Comparison of ENCODE assay signal across 25 cellular contexts in the genomic region with DNA sequence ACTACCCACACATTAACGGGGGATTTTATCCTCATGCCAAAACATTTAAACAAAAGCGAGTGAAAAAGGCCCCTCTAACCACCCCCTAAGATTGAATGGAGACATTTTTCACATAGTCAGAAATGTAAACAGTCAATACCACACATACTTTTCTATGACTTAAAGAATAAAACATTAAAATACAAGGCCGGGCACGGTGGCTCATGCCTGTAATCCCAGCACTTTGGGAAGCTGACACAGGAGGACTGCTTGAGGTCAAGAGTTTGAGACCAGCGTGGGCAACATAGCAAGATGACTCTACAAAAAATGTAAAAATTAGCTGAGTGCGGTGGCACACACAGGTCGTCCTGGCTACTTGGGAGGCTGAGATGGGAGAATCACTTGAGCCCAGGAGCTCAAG. TPM values are rescaled to one million over a fixed set of nuclear protein-coding genes. Genes with fewer than 3 reads are reported as not detected.
DNase-seq lines count a peak whose midpoint lies in the region; ATAC-seq and TF ChIP-seq lines count a peak whose summit lies in the region.
"Had no signal": no experiment of that assay in that cellular context is flagged by ENCODE, and none has a peak within 500 bp of the region (broad histone marks: within the 10 kb centered on the region; RNA-seq: fewer than 3 reads in every experiment).

No MANE protein-coding gene starts in this region.

- CTCF ChIA-PET in activated CD4-positive, alpha-beta T cell treated with anti-CD3 and anti-CD28 coated beads, Interleukin-2, amount 10 ng/mL, durations not matched to agents 7 days and 5 days (lab: Charles Lee), result no interaction called here
- CTCF ChIA-PET in activated CD4-positive, alpha-beta T cell treated with anti-CD3 and anti-CD28 coated beads for 36 hours (lab: Charles Lee), result no interaction called here

- intact Hi-C loops in activated CD4-positive, alpha-beta T cell treated with anti-CD3 and anti-CD28 coated beads for 36 hours (cut with DNase I, micrococcal nuclease), result no loop called here

- peak overlapping the region; percentile 62 for H3K27ac ChIP-seq in SJSA1
- no peak overlapping the region for H3K27ac ChIP-seq in foreskin keratinocyte
- H3K27ac ChIP-seq: 22Rv1, body of pancreas, WERI-Rb-1 had no signal

- H3K4me1 Mint-ChIP-seq in activated CD4-positive, alpha-beta T cell treated with anti-CD3 and anti-CD28 coated beads, Interleukin-2, amount 10 ng/mL, durations not matched to agents 7 days and 5 days, result peaks cover 20% of the 10 kb centered on the region
- H3K4me1 Mint-ChIP-seq in activated CD4-positive, alpha-beta T cell treated with anti-CD3 and anti-CD28 coated beads for 36 hours, result peaks cover 30% of the 10 kb centered on the region
- H3K4me1 Mint-ChIP-seq in endothelial cell (ENCODE audit: unreplicated experiment), result peaks cover 23% of the 10 kb centered on the region

- no peaks in the 10 kb centered on the region for H3K9me3 Mint-ChIP-seq in activated CD4-positive, alpha-beta T cell treated with anti-CD3 and anti-CD28 coated beads, Interleukin-2, amount 10 ng/mL, durations not matched to agents 7 days and 5 days
- H3K9me3 Mint-ChIP-seq in activated CD4-positive, alpha-beta T cell treated with anti-CD3 and anti-CD28 coated beads for 36 hours (ENCODE audit: low read depth), result no peaks in the 10 kb centered on the region
- no peaks in the 10 kb centered on the region for H3K9me3 Mint-ChIP-seq in endothelial cell (ENCODE audit: unreplicated experiment)
- H3K9me3 Mint-ChIP-seq: activated naive CD8-positive, alpha-beta T cell treated with anti-CD3 and anti-CD28 coated beads, Interleukin-2, amount 50 U/mL, for 24 hours; CD14-positive monocyte; memory B cell had no signal

- H3K36me3 Mint-ChIP-seq in activated CD4-positive, alpha-beta T cell treated with anti-CD3 and anti-CD28 coated beads, Interleukin-2, amount 10 ng/mL, durations not matched to agents 7 days and 5 days (ENCODE audit: low read depth), result peaks cover 20% of the 10 kb centered on the region
- H3K36me3 Mint-ChIP-seq in activated CD4-positive, alpha-beta T cell treated with anti-CD3 and anti-CD28 coated beads for 36 hours (ENCODE audit: low read depth), result peaks cover 24% of the 10 kb centered on the region
- peaks cover 6% of the 10 kb centered on the region for H3K36me3 Mint-ChIP-seq in endothelial cell (ENCODE audit: low read depth, unreplicated experiment)

- H3K27me3 ChIP-seq in SJSA1 (replicated peaks) (no peaks in the 10 kb centered on the region), H7 (ENCODE audit: control insufficient read depth, insufficient read depth, low read length) (no peaks in the 10 kb centered on the region), foreskin keratinocyte (no peaks in the 10 kb centered on the region)
- H3K27me3 ChIP-seq: body of pancreas, neutrophil had no signal

- DNase-seq in activated CD4-positive, alpha-beta T cell treated with anti-CD3 and anti-CD28 coated beads, Interleukin-2, amount 10 ng/mL, durations not matched to agents 7 days and 5 days, result no peak
- no peak for DNase-seq in activated CD4-positive, alpha-beta T cell treated with anti-CD3 and anti-CD28 coated beads for 36 hours
- DNase-seq in SJSA1 (ENCODE audit: low read depth in 1 of 2, low spot score in 2 of 2) (peak; percentile 72 to 82), endothelial cell (ENCODE audit: low spot score) (no peak), non-pigmented ciliary epithelial cell (ENCODE audit: low read depth) (peak; percentile 50), H7 (no peak), foreskin keratinocyte (no peak)
- DNase-seq: activated CD4-positive, alpha-beta T cell treated with anti-CD3 and anti-CD28 coated beads, Interleukin-2, amount 50 U/mL, for 1 hour; activated naive CD8-positive, alpha-beta T cell treated with anti-CD3 and anti-CD28 coated beads, Interleukin-2, amount 50 U/mL, for 24 hours; body of pancreas; NCI-H2029 treated with DMSO at 0.1 percent for 48 hours; NCI-H2227 treated with DMSO at 0.1 percent for 48 hours; NCI-H526 treated with DMSO at 0.1 percent for 48 hours; SIG-M5; stimulated activated naive CD4-positive, alpha-beta T cell treated with Interleukin-2 at 50 U/mL for 16 hours; SW 1271; T1000; WERI-Rb-1 had no signal

- H3K27me3 Mint-ChIP-seq in activated CD4-positive, alpha-beta T cell treated with anti-CD3 and anti-CD28 coated beads, Interleukin-2, amount 10 ng/mL, durations not matched to agents 7 days and 5 days, result no peaks in the 10 kb centered on the region
- H3K27me3 Mint-ChIP-seq in activated CD4-positive, alpha-beta T cell treated with anti-CD3 and anti-CD28 coated beads for 36 hours, result no peaks in the 10 kb centered on the region
- H3K27me3 Mint-ChIP-seq in endothelial cell (ENCODE audit: unreplicated experiment), result peaks cover 1% of the 10 kb centered on the region
- H3K27me3 Mint-ChIP-seq: activated naive CD8-positive, alpha-beta T cell treated with anti-CD3 and anti-CD28 coated beads, Interleukin-2, amount 50 U/mL, for 24 hours; memory B cell had no signal

- H3K4me1 ChIP-seq in SJSA1 (replicated peaks) (peaks cover 34% of the 10 kb centered on the region), foreskin keratinocyte (peaks cover 4% of the 10 kb centered on the region)

- H3K4me3 ChIP-seq in SJSA1, result no peak overlapping the region
- no peak overlapping the region for H3K4me3 ChIP-seq in H7 (ENCODE audit: insufficient read depth, low read depth, low read length)
- H3K4me3 ChIP-seq: body of pancreas, K562 had no signal

- POLR2A ChIA-PET in activated CD4-positive, alpha-beta T cell treated with anti-CD3 and anti-CD28 coated beads, Interleukin-2, amount 10 ng/mL, durations not matched to agents 7 days and 5 days (lab: Charles Lee), result no interaction called here
- POLR2A ChIA-PET in activated CD4-positive, alpha-beta T cell treated with anti-CD3 and anti-CD28 coated beads for 36 hours (lab: Charles Lee), result no interaction called here

- H3K27ac Mint-ChIP-seq in activated CD4-positive, alpha-beta T cell treated with anti-CD3 and anti-CD28 coated beads, Interleukin-2, amount 10 ng/mL, durations not matched to agents 7 days and 5 days, result peak overlapping the region; percentile 36
- no peak overlapping the region for H3K27ac Mint-ChIP-seq in activated CD4-positive, alpha-beta T cell treated with anti-CD3 and anti-CD28 coated beads for 36 hours
- peak overlapping the region; percentile 27 for H3K27ac Mint-ChIP-seq in endothelial cell (ENCODE audit: unreplicated experiment)
- H3K27ac Mint-ChIP-seq: activated naive CD8-positive, alpha-beta T cell treated with anti-CD3 and anti-CD28 coated beads, Interleukin-2, amount 50 U/mL, for 24 hours; memory B cell had no signal

- no peak for ATAC-seq in activated CD4-positive, alpha-beta T cell treated with anti-CD3 and anti-CD28 coated beads for 36 hours
- no peak for ATAC-seq in GM21526 (IDR thresholded peaks at IDR 0.05; ENCODE audit: low FRiP score, unreplicated experiment)
- no peak for ATAC-seq in foreskin keratinocyte
- ATAC-seq: body of pancreas, K562, Panc1 had no signal

- no peak overlapping the region for H3K4me3 Mint-ChIP-seq in activated CD4-positive, alpha-beta T cell treated with anti-CD3 and anti-CD28 coated beads, Interleukin-2, amount 10 ng/mL, durations not matched to agents 7 days and 5 days
- no peak overlapping the region for H3K4me3 Mint-ChIP-seq in activated CD4-positive, alpha-beta T cell treated with anti-CD3 and anti-CD28 coated beads for 36 hours
- no peak overlapping the region for H3K4me3 Mint-ChIP-seq in endothelial cell (ENCODE audit: unreplicated experiment)
- H3K4me3 Mint-ChIP-seq: activated naive CD8-positive, alpha-beta T cell treated with anti-CD3 and anti-CD28 coated beads, Interleukin-2, amount 50 U/mL, for 24 hours; CD14-positive monocyte; memory B cell had no signal

- no peaks in the 10 kb centered on the region for H3K9me3 ChIP-seq in SJSA1 (replicated peaks)
- H3K9me3 ChIP-seq: body of pancreas, neutrophil had no signal

- H3K36me3 ChIP-seq in SJSA1, result peaks cover 8% of the 10 kb centered on the region; the same call in 1 of the 2 replicates
- peaks cover 2% of the 10 kb centered on the region for H3K36me3 ChIP-seq in H7 (replicated peaks; ENCODE audit: control insufficient read depth, insufficient read depth, low read length)

- TF ChIP-seq CTCF in endothelial cell (IDR thresholded peaks at IDR 0.05; ENCODE audit: unreplicated experiment) (no peak), foreskin keratinocyte (conservative IDR thresholded peaks at IDR 0.05) (no peak)

RNA-seq across cellular contexts. Expression of gene MPHOSPH8, which starts 47.3 kb away (rescaled TPM):
- 10 to 100 TPM; 44.9 to 49.6 TPM for total RNA-seq in activated CD4-positive, alpha-beta T cell treated with anti-CD3 and anti-CD28 coated beads, Interleukin-2, amount 10 ng/mL, durations not matched to agents 7 days and 5 days
- 10 to 100 TPM; 39.1 to 39.8 TPM for total RNA-seq in activated CD4-positive, alpha-beta T cell treated with anti-CD3 and anti-CD28 coated beads for 36 hours
- 11.8 and 14.8 TPM in 2 replicates for total RNA-seq in SJSA1 (2014; rRNA removed; shearing (Covaris generic))
- total RNA-seq in endothelial cell (ENCODE audit: unreplicated experiment) (19.2 TPM), foreskin keratinocyte (27.0 and 27.4 TPM in 2 replicates)
- 5.2 and 6.0 TPM in 2 replicates for total RNA-seq in H7 (2014; rRNA removed; shearing (Covaris generic))
- 19.1 and 19.9 TPM in 2 replicates for polyA plus RNA-seq in foreskin keratinocyte

Comparison
In these comparisons a context has a peak if more than half of its experiments do, and no peak if none do; other contexts are left out.
1. DNase-seq: peak in SJSA1 (2 of 2) and non-pigmented ciliary epithelial cell (single experiment); none in activated CD4-positive, alpha-beta T cell treated with anti-CD3 and anti-CD28 coated beads, Interleukin-2, amount 10 ng/mL, durations not matched to agents 7 days and 5 days (single experiment), activated CD4-positive, alpha-beta T cell treated with anti-CD3 and anti-CD28 coated beads for 36 hours (single experiment), endothelial cell (single experiment), H7 (single experiment) and foreskin keratinocyte (0 of 2).